11 cellular contexts compared by ENCODE assay signal in the genomic region with DNA sequence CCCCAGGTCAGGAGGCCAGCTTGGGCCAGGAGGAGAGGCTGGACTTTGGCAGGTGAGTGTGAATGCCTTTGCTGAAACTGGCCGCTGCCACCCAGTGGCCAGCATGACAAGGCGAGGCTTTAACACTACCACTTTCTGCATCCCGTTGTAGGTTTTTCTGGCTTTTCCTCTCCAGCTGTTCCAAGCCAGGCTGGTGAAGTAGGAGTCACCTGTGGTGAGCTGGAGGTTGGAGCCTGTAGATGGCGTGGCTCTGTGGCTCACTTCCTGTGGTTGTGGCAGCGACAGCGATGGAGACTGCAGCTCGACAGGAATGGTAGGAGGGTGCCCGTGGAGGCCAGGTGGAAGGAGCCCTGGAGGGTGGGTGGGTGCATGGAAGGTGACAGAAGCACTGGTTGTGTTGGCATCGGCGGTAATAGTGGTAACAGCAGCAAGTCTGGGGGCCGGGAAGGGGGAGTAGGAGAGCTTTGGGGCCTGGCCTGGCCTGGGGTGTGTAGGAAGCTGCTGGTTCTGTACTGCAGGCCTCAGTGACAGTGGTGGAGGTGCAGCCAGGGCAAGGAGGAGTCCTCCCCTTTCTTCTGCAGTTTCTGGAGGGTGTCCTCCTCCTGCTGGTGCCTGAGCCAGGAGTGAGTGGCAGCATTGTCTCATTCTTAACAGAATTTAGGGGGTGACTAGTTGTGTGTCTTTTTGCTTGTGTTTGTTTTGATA. TPM values are rescaled to one million over a fixed set of nuclear protein-coding genes. Genes with fewer than 3 reads are reported as not detected.
DNase-seq lines count a peak whose midpoint lies in the region; ATAC-seq, FAIRE-seq and TF ChIP-seq lines count a peak whose summit lies in the region.
"Not testable (repeated sequence)": the region's sequence is repeated elsewhere in the genome, so short reads cannot be mapped to it uniquely, and the experiment has no call there.
"Had no signal": no experiment of that assay in that cellular context is flagged by ENCODE, and none has a peak within 500 bp of the region (broad histone marks: within the 10 kb centered on the region; RNA-seq: fewer than 3 reads in every experiment).

No MANE protein-coding gene starts in this region.

- peak; percentile 49 for FAIRE-seq in A549 (lab: Jason Lieb, UNC)

- not testable (repeated sequence) for H3K27ac Mint-ChIP-seq in activated naive CD4-positive, alpha-beta T cell treated with anti-CD3 and anti-CD28 coated beads for 36 hours; effector memory CD8-positive, alpha-beta T cell; stimulated activated memory B cell treated with anti-CD40 and anti-IgM and Interleukin-4, amounts not matched to agents 10 μg/mL and 1 μg/mL and 100 μg/mL, for 72 hours

- DNase-seq in A549 (ENCODE audit: low read depth in 1 of 2, low spot score in 1 of 2); PC-3; mucosa of descending colon: not testable (repeated sequence)
- DNase-seq in activated CD4-positive, alpha-beta T cell treated with anti-CD3 and anti-CD28 coated beads for 4 hours: peak; percentile 15 to 20
- DNase-seq in activated T-cell treated with anti-CD3 and anti-CD28 coated beads for 48 hours (ENCODE audit: low read depth): peak; percentile 36
- peak; percentile 72 for DNase-seq in activated naive CD4-positive, alpha-beta T cell treated with anti-CD3 and anti-CD28 coated beads for 36 hours
- DNase-seq in effector memory CD8-positive, alpha-beta T cell: peak in 1 of 3 experiments; percentile 8

- H3F3A ChIP-seq in PC-3 (ENCODE audit: low read length, unreplicated experiment): not testable (repeated sequence)

- not testable (repeated sequence) for H3K27me3 Mint-ChIP-seq in activated naive CD4-positive, alpha-beta T cell treated with anti-CD3 and anti-CD28 coated beads for 36 hours (ENCODE audit: low read depth); effector memory CD8-positive, alpha-beta T cell; stimulated activated memory B cell treated with anti-CD40 and anti-IgM and Interleukin-4, amounts not matched to agents 10 μg/mL and 1 μg/mL and 100 μg/mL, for 72 hours

- H3K9me2 ChIP-seq in PC-3 (replicated peaks; ENCODE audit: low read length): not testable (repeated sequence)

- not testable (repeated sequence) for H3K4me1 ChIP-seq in A549; PC-3 (ENCODE audit: insufficient read depth, low read length); mucosa of descending colon (ENCODE audit: low read depth)

- intact Hi-C loops in PC-3 (cut with micrococcal nuclease); activated naive CD4-positive, alpha-beta T cell treated with anti-CD3 and anti-CD28 coated beads for 36 hours (cut with micrococcal nuclease); mucosa of descending colon (cut with DNase I, micrococcal nuclease): not testable (repeated sequence)

- H3K9ac ChIP-seq in PC-3 (ENCODE audit: low read length): not testable (repeated sequence)

- POLR2A ChIA-PET in A549 (lab: Yijun Ruan, JAX); PC-3 (lab: Charles Lee; ENCODE audit: unreplicated experiment): not testable (repeated sequence)

- H4K20me1 ChIP-seq in PC-3 (ENCODE audit: low read length): not testable (repeated sequence)

- H3K4me1 Mint-ChIP-seq in activated naive CD4-positive, alpha-beta T cell treated with anti-CD3 and anti-CD28 coated beads for 36 hours (ENCODE audit: low read depth); effector memory CD8-positive, alpha-beta T cell (ENCODE audit: low read depth in 2 of 2); stimulated activated memory B cell treated with anti-CD40 and anti-IgM and Interleukin-4, amounts not matched to agents 10 μg/mL and 1 μg/mL and 100 μg/mL, for 72 hours: not testable (repeated sequence)

- ATAC-seq in A549 (peak; percentile 68 to 78; a peak in 5 of 6 replicates), PC-3 (peak; percentile 83), mucosa of descending colon (peak; percentile 82)
- peak; percentile 68 for ATAC-seq in effector memory CD8-positive, alpha-beta T cell (replicated peaks)
- peak; percentile 50 for ATAC-seq in stimulated activated memory B cell treated with anti-CD40 and anti-IgM and Interleukin-4, amounts not matched to agents 10 μg/mL and 1 μg/mL and 100 μg/mL, for 72 hours

- H3K4me3 ChIP-seq in A549; PC-3 (ENCODE audit: low read length); mucosa of descending colon: not testable (repeated sequence)

- not testable (repeated sequence) for H3K27ac ChIP-seq in A549; PC-3 (ENCODE audit: low read length)

- not testable (repeated sequence) for H2AFZ ChIP-seq in PC-3 (ENCODE audit: low read length)

- not testable (repeated sequence) for TF ChIP-seq EP300 in A549 (IDR thresholded peaks at IDR 0.05)

- H3K4me2 ChIP-seq in A549; PC-3 (ENCODE audit: low read length): not testable (repeated sequence)

- H3K27me3 ChIP-seq in PC-3 (ENCODE audit: low read length): not testable (repeated sequence)

- not testable (repeated sequence) for TF ChIP-seq RAD21 in A549 (conservative IDR thresholded peaks at IDR 0.05 in 1 of 2, IDR thresholded peaks at IDR 0.05 in 1 of 2)

- H3K4me3 Mint-ChIP-seq in activated naive CD4-positive, alpha-beta T cell treated with anti-CD3 and anti-CD28 coated beads for 36 hours; effector memory CD8-positive, alpha-beta T cell; stimulated activated memory B cell treated with anti-CD40 and anti-IgM and Interleukin-4, amounts not matched to agents 10 μg/mL and 1 μg/mL and 100 μg/mL, for 72 hours: not testable (repeated sequence)

- TF ChIP-seq POLR2A in A549 (IDR thresholded peaks at IDR 0.05; ENCODE audit: low read length): not testable (repeated sequence)

- not testable (repeated sequence) for H3K79me2 ChIP-seq in PC-3 (ENCODE audit: low read length)

- BruUV-seq in PC-3 (replicated peaks; lab: Mats Ljungman, UMichigan): not testable (repeated sequence)

- not testable (repeated sequence) for TF ChIP-seq CTCF in A549 (IDR thresholded peaks at IDR 0.05); PC-3 (conservative IDR thresholded peaks at IDR 0.05; ENCODE audit: low read depth, low read length); mucosa of descending colon (IDR thresholded peaks at IDR 0.05)

- no CpG with 5 or more reads among the region's 11 CpGs for WGBS in A549 (ENCODE audit: missing lambda C conversion rate)

- H3K36me3 ChIP-seq in PC-3 (ENCODE audit: low read depth, low read length); mucosa of descending colon (ENCODE audit: low read depth): not testable (repeated sequence)

- H3K9me3 Mint-ChIP-seq in activated naive CD4-positive, alpha-beta T cell treated with anti-CD3 and anti-CD28 coated beads for 36 hours; effector memory CD8-positive, alpha-beta T cell; stimulated activated memory B cell treated with anti-CD40 and anti-IgM and Interleukin-4, amounts not matched to agents 10 μg/mL and 1 μg/mL and 100 μg/mL, for 72 hours: not testable (repeated sequence)

- not testable (repeated sequence) for H3K36me3 Mint-ChIP-seq in activated naive CD4-positive, alpha-beta T cell treated with anti-CD3 and anti-CD28 coated beads for 36 hours (ENCODE audit: low read depth); effector memory CD8-positive, alpha-beta T cell (ENCODE audit: insufficient read depth); stimulated activated memory B cell treated with anti-CD40 and anti-IgM and Interleukin-4, amounts not matched to agents 10 μg/mL and 1 μg/mL and 100 μg/mL, for 72 hours

- not testable (repeated sequence) for H3K9me3 ChIP-seq in A549; PC-3 (ENCODE audit: low read length); mucosa of descending colon

- CTCF ChIA-PET in A549 (lab: Yijun Ruan, JAX); PC-3 (lab: Charles Lee); activated naive CD4-positive, alpha-beta T cell treated with anti-CD3 and anti-CD28 coated beads for 36 hours (lab: Charles Lee): not testable (repeated sequence)

RNA-seq across cellular contexts. Expression of a gene that starts 26.7 kb away (rescaled TPM):
- polyA plus RNA-seq in A549 (2011; rRNA removed) (0.41 TPM in 1 of 2 replicates, not detected in the other), A549 (2017; fragmentation: RNase III; extraction: RNeasy Plus Mini Kit Qiagen cat#74134 plus additional on column Dnase treatment) (not detected in 3 replicates)
- polyA plus RNA-seq in A549 (2012; cell fraction: cytosol; rRNA removed): not detected in 2 replicates
- polyA plus RNA-seq in A549 (2012; cell fraction: nucleus; rRNA removed): not detected in 2 replicates
- polyA minus RNA-seq in A549 (2011; rRNA and poly(A)+ RNA removed): 0.45 and 0.97 TPM in 2 replicates
- total RNA-seq in PC-3 (2014; rRNA removed) (not detected in 2 replicates), mucosa of descending colon (under 1 TPM in 2 of 3 donors, not detected in 1; 0.49 to 0.89 TPM)
- 10 to 100 TPM; 23.8 to 26.0 TPM for total RNA-seq in activated naive CD4-positive, alpha-beta T cell treated with anti-CD3 and anti-CD28 coated beads for 36 hours
- total RNA-seq: endothelial cell of umbilical vein, osteoblast had no signal
- polyA plus RNA-seq: endothelial cell of umbilical vein, SK-N-SH had no signal

Comparison
In these comparisons a context has a peak if more than half of its experiments do, and no peak if none do; other contexts are left out.
1. RNA of a gene that starts 26.7 kb away (total RNA-seq): 23.8 to 26.0 TPM in activated naive CD4-positive, alpha-beta T cell treated with anti-CD3 and anti-CD28 coated beads for 36 hours; 0.49 to 0.89 TPM in mucosa of descending colon and not detected in PC-3; every median in the first group is over 10 times any median in the second.
2. Peak in every context shown above with its lines, with median percentiles within 50 percentile points of each other: ATAC-seq.